ENCODE assay signal across 1 cellular context in the genomic region with DNA sequence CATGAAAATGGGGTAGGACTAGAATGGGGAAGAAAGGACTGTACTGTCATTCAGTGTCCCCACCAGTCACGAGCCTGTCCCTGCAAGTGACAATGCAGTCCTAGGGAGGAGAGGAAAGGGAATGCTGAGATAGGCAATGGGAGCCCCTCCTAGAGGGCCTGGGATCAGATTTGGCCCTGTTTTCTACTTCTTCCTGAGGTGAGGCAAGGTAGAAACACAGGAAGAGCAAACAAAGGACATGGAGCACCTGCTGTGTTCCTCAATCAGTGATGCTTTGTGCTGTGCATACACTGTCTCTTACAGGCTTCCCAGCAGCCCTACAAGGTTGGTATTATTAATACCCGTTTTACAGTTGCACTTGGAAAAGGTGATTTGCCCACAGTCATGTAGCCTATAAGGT.
TF ChIP-seq lines count a peak whose summit lies in the region.

No MANE protein-coding gene starts in this region.

TF ChIP-seq in WTC11, 78 proteins besides CTCF, POLR2A, EP300 and RAD21 (continued from another document):
- TF ChIP-seq, protein P1, sequence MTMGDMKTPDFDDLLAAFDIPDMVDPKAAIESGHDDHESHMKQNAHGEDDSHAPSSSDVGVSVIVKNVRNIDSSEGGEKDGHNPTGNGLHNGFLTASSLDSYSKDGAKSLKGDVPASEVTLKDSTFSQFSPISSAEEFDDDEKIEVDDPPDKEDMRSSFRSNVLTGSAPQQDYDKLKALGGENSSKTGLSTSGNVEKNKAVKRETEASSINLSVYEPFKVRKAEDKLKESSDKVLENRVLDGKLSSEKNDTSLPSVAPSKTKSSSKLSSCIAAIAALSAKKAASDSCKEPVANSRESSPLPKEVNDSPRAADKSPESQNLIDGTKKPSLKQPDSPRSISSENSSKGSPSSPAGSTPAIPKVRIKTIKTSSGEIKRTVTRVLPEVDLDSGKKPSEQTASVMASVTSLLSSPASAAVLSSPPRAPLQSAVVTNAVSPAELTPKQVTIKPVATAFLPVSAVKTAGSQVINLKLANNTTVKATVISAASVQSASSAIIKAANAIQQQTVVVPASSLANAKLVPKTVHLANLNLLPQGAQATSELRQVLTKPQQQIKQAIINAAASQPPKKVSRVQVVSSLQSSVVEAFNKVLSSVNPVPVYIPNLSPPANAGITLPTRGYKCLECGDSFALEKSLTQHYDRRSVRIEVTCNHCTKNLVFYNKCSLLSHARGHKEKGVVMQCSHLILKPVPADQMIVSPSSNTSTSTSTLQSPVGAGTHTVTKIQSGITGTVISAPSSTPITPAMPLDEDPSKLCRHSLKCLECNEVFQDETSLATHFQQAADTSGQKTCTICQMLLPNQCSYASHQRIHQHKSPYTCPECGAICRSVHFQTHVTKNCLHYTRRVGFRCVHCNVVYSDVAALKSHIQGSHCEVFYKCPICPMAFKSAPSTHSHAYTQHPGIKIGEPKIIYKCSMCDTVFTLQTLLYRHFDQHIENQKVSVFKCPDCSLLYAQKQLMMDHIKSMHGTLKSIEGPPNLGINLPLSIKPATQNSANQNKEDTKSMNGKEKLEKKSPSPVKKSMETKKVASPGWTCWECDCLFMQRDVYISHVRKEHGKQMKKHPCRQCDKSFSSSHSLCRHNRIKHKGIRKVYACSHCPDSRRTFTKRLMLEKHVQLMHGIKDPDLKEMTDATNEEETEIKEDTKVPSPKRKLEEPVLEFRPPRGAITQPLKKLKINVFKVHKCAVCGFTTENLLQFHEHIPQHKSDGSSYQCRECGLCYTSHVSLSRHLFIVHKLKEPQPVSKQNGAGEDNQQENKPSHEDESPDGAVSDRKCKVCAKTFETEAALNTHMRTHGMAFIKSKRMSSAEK (CRISPR knock-in tag; IDR thresholded peaks at IDR 0.05; ENCODE audit: borderline replicate concordance) = no peak
- TF ChIP-seq CBFB (CRISPR knock-in tag; IDR thresholded peaks at IDR 0.05; ENCODE audit: low read depth) (no peak), GRHL2 (CRISPR knock-in tag; IDR thresholded peaks at IDR 0.05; ENCODE audit: insufficient replicate concordance, severe bottlenecking) (no peak), ZNF317 (CRISPR knock-in tag; IDR thresholded peaks at IDR 0.05; ENCODE audit: borderline replicate concordance, low read depth) (no peak), ZNF121 (CRISPR knock-in tag; IDR thresholded peaks at IDR 0.05) (no peak), IRF2 (CRISPR knock-in tag; IDR thresholded peaks at IDR 0.05; ENCODE audit: borderline replicate concordance, low read depth) (no peak), TEAD4 (CRISPR knock-in tag; IDR thresholded peaks at IDR 0.05) (no peak), ZNF219 (CRISPR knock-in tag; IDR thresholded peaks at IDR 0.05; ENCODE audit: borderline replicate concordance) (no peak), ZBTB21 (CRISPR knock-in tag; IDR thresholded peaks at IDR 0.05; ENCODE audit: borderline replicate concordance) (no peak), OVOL2 (CRISPR knock-in tag; IDR thresholded peaks at IDR 0.05; ENCODE audit: borderline replicate concordance) (no peak), ZNF263 (CRISPR knock-in tag; IDR thresholded peaks at IDR 0.05; ENCODE audit: low read depth) (no peak), NFATC4 (CRISPR knock-in tag; IDR thresholded peaks at IDR 0.05) (no peak), SMAD4 (CRISPR knock-in tag; IDR thresholded peaks at IDR 0.05) (no peak), TCF7 (CRISPR knock-in tag; IDR thresholded peaks at IDR 0.05; ENCODE audit: low read depth) (no peak)
- TF ChIP-seq, protein P2, sequence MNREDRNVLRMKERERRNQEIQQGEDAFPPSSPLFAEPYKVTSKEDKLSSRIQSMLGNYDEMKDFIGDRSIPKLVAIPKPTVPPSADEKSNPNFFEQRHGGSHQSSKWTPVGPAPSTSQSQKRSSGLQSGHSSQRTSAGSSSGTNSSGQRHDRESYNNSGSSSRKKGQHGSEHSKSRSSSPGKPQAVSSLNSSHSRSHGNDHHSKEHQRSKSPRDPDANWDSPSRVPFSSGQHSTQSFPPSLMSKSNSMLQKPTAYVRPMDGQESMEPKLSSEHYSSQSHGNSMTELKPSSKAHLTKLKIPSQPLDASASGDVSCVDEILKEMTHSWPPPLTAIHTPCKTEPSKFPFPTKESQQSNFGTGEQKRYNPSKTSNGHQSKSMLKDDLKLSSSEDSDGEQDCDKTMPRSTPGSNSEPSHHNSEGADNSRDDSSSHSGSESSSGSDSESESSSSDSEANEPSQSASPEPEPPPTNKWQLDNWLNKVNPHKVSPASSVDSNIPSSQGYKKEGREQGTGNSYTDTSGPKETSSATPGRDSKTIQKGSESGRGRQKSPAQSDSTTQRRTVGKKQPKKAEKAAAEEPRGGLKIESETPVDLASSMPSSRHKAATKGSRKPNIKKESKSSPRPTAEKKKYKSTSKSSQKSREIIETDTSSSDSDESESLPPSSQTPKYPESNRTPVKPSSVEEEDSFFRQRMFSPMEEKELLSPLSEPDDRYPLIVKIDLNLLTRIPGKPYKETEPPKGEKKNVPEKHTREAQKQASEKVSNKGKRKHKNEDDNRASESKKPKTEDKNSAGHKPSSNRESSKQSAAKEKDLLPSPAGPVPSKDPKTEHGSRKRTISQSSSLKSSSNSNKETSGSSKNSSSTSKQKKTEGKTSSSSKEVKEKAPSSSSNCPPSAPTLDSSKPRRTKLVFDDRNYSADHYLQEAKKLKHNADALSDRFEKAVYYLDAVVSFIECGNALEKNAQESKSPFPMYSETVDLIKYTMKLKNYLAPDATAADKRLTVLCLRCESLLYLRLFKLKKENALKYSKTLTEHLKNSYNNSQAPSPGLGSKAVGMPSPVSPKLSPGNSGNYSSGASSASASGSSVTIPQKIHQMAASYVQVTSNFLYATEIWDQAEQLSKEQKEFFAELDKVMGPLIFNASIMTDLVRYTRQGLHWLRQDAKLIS (CRISPR knock-in tag; IDR thresholded peaks at IDR 0.05; ENCODE audit: borderline replicate concordance) = no peak
- TF ChIP-seq, protein P3, sequence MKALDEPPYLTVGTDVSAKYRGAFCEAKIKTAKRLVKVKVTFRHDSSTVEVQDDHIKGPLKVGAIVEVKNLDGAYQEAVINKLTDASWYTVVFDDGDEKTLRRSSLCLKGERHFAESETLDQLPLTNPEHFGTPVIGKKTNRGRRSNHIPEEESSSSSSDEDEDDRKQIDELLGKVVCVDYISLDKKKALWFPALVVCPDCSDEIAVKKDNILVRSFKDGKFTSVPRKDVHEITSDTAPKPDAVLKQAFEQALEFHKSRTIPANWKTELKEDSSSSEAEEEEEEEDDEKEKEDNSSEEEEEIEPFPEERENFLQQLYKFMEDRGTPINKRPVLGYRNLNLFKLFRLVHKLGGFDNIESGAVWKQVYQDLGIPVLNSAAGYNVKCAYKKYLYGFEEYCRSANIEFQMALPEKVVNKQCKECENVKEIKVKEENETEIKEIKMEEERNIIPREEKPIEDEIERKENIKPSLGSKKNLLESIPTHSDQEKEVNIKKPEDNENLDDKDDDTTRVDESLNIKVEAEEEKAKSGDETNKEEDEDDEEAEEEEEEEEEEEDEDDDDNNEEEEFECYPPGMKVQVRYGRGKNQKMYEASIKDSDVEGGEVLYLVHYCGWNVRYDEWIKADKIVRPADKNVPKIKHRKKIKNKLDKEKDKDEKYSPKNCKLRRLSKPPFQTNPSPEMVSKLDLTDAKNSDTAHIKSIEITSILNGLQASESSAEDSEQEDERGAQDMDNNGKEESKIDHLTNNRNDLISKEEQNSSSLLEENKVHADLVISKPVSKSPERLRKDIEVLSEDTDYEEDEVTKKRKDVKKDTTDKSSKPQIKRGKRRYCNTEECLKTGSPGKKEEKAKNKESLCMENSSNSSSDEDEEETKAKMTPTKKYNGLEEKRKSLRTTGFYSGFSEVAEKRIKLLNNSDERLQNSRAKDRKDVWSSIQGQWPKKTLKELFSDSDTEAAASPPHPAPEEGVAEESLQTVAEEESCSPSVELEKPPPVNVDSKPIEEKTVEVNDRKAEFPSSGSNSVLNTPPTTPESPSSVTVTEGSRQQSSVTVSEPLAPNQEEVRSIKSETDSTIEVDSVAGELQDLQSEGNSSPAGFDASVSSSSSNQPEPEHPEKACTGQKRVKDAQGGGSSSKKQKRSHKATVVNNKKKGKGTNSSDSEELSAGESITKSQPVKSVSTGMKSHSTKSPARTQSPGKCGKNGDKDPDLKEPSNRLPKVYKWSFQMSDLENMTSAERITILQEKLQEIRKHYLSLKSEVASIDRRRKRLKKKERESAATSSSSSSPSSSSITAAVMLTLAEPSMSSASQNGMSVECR (CRISPR knock-in tag; IDR thresholded peaks at IDR 0.05; ENCODE audit: borderline replicate concordance) = no peak
TF ChIP-seq in WTC11: peak in this region for 0.
